In the genomic region with DNA sequence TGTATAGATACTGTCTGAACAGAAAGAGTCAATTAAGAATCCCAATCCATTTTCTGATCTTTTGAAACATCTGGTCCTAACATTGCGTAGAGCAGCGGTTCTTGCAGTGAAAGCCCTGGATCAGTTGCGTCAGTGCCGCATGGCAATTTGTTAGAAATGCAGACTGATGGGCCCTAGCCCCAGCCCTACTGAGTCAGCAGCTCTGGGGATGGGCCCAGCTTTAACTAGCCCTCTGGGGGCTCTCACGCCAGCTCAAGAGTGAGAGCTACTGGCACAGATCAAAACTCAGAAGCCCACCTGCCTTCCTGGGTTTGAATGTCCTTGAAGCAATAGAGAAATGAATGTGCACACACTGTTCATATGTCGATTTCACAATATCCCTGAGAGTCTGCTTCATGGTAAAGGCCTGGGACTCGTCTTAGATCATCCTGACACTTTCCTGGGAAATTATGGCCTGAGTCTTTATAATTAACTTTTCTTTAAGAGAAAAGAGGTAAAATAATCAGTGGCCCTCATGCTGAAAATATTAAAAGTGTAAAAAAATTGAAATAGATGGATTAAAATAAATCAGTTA, we compare ENCODE assay signal across 19 cellular contexts.
"Had no signal": no experiment of that assay in that cellular context is flagged by ENCODE, and none has a peak within 500 bp of the region (broad histone marks: within the 10 kb centered on the region; RNA-seq: fewer than 3 reads in every experiment).

No MANE protein-coding gene starts in this region.

- ATAC-seq: left lung; mucosa of descending colon; naive thymus-derived CD8-positive, alpha-beta T cell; pancreas; T-helper 17 cell; WTC11 had no signal

- H3K79me2 ChIP-seq: hepatocyte had no signal

- H3K27ac Mint-ChIP-seq: activated naive CD8-positive, alpha-beta T cell treated with anti-CD3 and anti-CD28 coated beads, Interleukin-2, amount 10 ng/mL, durations not matched to agents 7 days and 5 days; dendritic cell treated with granulocyte-macrophage colony-stimulating factor and Interleukin-4, amounts not matched to agents 40 ng/mL and 50 ng/mL, for 4 days; naive thymus-derived CD8-positive, alpha-beta T cell; T-helper 17 cell; WTC11 had no signal

- H3K9me3 ChIP-seq: mucosa of descending colon, pancreas, tibial artery, vagina had no signal

- H3K27me3 ChIP-seq: hepatocyte, left lung, pancreas, tibial artery, vagina had no signal

- H2AFZ ChIP-seq: hepatocyte had no signal

- H3K4me2 ChIP-seq: hepatocyte had no signal

- DNase-seq: activated CD4-positive, alpha-beta T cell treated with anti-CD3 and anti-CD28 coated beads for 48 hours; activated CD8-positive, alpha-beta memory T cell treated with anti-CD3 and anti-CD28 coated beads, Interleukin-2, amount 50 U/mL, for 48 hours; activated naive CD8-positive, alpha-beta T cell treated with anti-CD3 and anti-CD28 coated beads, Interleukin-2, amount 10 ng/mL, durations not matched to agents 7 days and 5 days; aorta; cerebellar nuclear complex; effector memory CD4-positive, alpha-beta T cell; left lung; mucosa of descending colon; naive thymus-derived CD8-positive, alpha-beta T cell; pancreas; stimulated activated CD4-positive, alpha-beta T cell treated with anti-CD3 and anti-CD28 coated beads, Interleukin-15, amount 100 ng/mL, for 24 hours; stimulated activated CD4-positive, alpha-beta T cell treated with anti-CD3 and anti-CD28 coated beads, Interleukin-4, amount 100 ng/mL, for 24 hours; stimulated activated naive CD4-positive, alpha-beta T cell; T-helper 17 cell; tibial artery had no signal

- H3K4me1 ChIP-seq: left lung, pancreas, tibial artery, vagina had no signal

- H3K27me3 Mint-ChIP-seq: dendritic cell treated with granulocyte-macrophage colony-stimulating factor and Interleukin-4, amounts not matched to agents 40 ng/mL and 50 ng/mL, for 4 days had no signal

- H3K27ac ChIP-seq: hepatocyte, left lung, pancreas, tibial artery, vagina had no signal

- H3K4me3 ChIP-seq: hepatocyte, left lung, mucosa of descending colon, pancreas, tibial artery, vagina had no signal

- H3K36me3 ChIP-seq: left lung, pancreas, tibial artery, vagina had no signal

- H3K4me1 Mint-ChIP-seq: activated naive CD8-positive, alpha-beta T cell treated with anti-CD3 and anti-CD28 coated beads, Interleukin-2, amount 10 ng/mL, durations not matched to agents 7 days and 5 days; naive thymus-derived CD8-positive, alpha-beta T cell; T-helper 17 cell; WTC11 had no signal

- H3K4me3 Mint-ChIP-seq: activated naive CD8-positive, alpha-beta T cell treated with anti-CD3 and anti-CD28 coated beads, Interleukin-2, amount 10 ng/mL, durations not matched to agents 7 days and 5 days; dendritic cell treated with granulocyte-macrophage colony-stimulating factor and Interleukin-4, amounts not matched to agents 40 ng/mL and 50 ng/mL, for 4 days; naive thymus-derived CD8-positive, alpha-beta T cell; T-helper 17 cell; WTC11 had no signal

- H3K36me3 Mint-ChIP-seq: activated naive CD8-positive, alpha-beta T cell treated with anti-CD3 and anti-CD28 coated beads, Interleukin-2, amount 10 ng/mL, durations not matched to agents 7 days and 5 days had no signal
